ENCODE assay signal across 12 cellular contexts in the genomic region with DNA sequence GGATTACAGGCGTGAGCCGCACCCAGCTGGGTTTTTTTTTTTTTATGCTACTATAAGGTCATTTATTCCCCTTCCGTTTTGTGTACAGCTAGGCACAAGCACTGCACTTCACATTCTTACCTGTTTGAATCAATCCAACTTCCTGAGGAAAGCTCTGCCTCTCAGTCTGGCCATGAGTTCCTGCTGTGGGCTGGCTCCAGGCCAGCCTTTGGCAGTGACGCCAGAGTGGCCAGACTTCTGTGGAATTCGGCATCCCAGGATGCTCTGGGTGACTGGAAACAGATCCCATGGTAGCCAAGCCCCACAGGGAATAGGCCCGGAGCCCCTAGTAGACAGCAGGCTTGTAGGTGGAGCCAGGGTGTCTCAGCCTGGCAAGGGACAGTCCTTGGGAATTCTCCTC. TPM values are rescaled to one million over a fixed set of nuclear protein-coding genes. Genes with fewer than 3 reads are reported as not detected.
A peak's percentile ranks its signal among the peaks of the same experiment; 100 is the strongest.
DNase-seq lines count a peak whose midpoint lies in the region; ATAC-seq, FAIRE-seq and TF ChIP-seq lines count a peak whose summit lies in the region.
"Had no signal": no experiment of that assay in that cellular context is flagged by ENCODE, and none has a peak within 500 bp of the region (broad histone marks: within the 10 kb centered on the region; RNA-seq: fewer than 3 reads in every experiment).

No MANE protein-coding gene starts in this region.

- DNase-seq in NCI-H2171 treated with DMSO at 0.1 percent for 48 hours (lab: John Stamatoyannopoulos, UW) (peak; percentile 1), NCI-H2171 (lab: John Stamatoyannopoulos, UW) (no peak), T47D (ENCODE audit: low read depth in 1 of 2, low spot score in 1 of 2) (peak; percentile 37 to 54), kidney (peak; percentile 83), upper lobe of right lung (peak; percentile 89), immature natural killer cell (no peak)
- no peak for DNase-seq in activated CD4-positive, alpha-beta T cell treated with anti-CD3 and anti-CD28 coated beads, Interleukin-2, amount 50 U/mL, for 48 hours
- DNase-seq: anterior cingulate cortex; NCI-H82; stimulated activated naive CD4-positive, alpha-beta T cell had no signal

- H3K4me3 Mint-ChIP-seq in immature natural killer cell = no peak overlapping the region
- H3K4me3 Mint-ChIP-seq: GM23338 had no signal

- H3K9me3 Mint-ChIP-seq in immature natural killer cell = no peaks in the 10 kb centered on the region
- H3K9me3 Mint-ChIP-seq: GM23338 had no signal

- no peaks in the 10 kb centered on the region for H3K27me3 ChIP-seq in upper lobe of right lung

- H3K4me1 Mint-ChIP-seq in immature natural killer cell = no peaks in the 10 kb centered on the region
- H3K4me1 Mint-ChIP-seq: GM23338 had no signal

- no peak overlapping the region for H3K27ac ChIP-seq in kidney (ENCODE audit: low read depth in 2 of 2, low read length in 2 of 2)
- peak overlapping the region; percentile 21 for H3K27ac ChIP-seq in upper lobe of right lung

- no peak overlapping the region for H3K9ac ChIP-seq in kidney (ENCODE audit: low read length in 2 of 2)

- ATAC-seq in upper lobe of right lung (peak; percentile 86), GM21381 (IDR thresholded peaks at IDR 0.05; ENCODE audit: unreplicated experiment) (no peak)
- ATAC-seq: GM23338 had no signal

- H3K36me3 ChIP-seq in kidney (ENCODE audit: control insufficient read depth in 1 of 2, insufficient read depth in 2 of 2, low read length in 2 of 2) (no peaks in the 10 kb centered on the region), upper lobe of right lung (no peaks in the 10 kb centered on the region)

- intact Hi-C loops in kidney (cut with DNase I) (no loop called here), upper lobe of right lung (cut with DNase I) (no loop called here)

- no peak for FAIRE-seq in kidney (lab: Jason Lieb, UNC)

- H3K36me3 Mint-ChIP-seq in immature natural killer cell = no peaks in the 10 kb centered on the region

- TF ChIP-seq CTCF in kidney (IDR thresholded peaks at IDR 0.05; ENCODE audit: borderline replicate concordance, extremely low read depth, insufficient read depth) (no peak), upper lobe of right lung (IDR thresholded peaks at IDR 0.05) (no peak)

- in situ Hi-C loops in T47D (cut with HindIII; ENCODE audit: low pct_unique_long_range_greater_than_20kb, low sequenced_read_pairs) = no loop called here

- H3K9me3 ChIP-seq in kidney (ENCODE audit: control insufficient read depth in 1 of 2, low read length in 2 of 2) (no peaks in the 10 kb centered on the region), upper lobe of right lung (no peaks in the 10 kb centered on the region)

- H3K27me3 Mint-ChIP-seq in immature natural killer cell (ENCODE audit: low read depth in 3 of 3) = peaks cover 0 to 6% (median 4%) of the 10 kb centered on the region in 3 donors

- no peak overlapping the region for H3K27ac Mint-ChIP-seq in immature natural killer cell
- H3K27ac Mint-ChIP-seq: GM23338 had no signal

- no peak overlapping the region for H3K4me3 ChIP-seq in kidney (ENCODE audit: low read length in 2 of 2)
- no peak overlapping the region for H3K4me3 ChIP-seq in upper lobe of right lung
- H3K4me3 ChIP-seq: GM23338 had no signal

- H3K4me1 ChIP-seq in kidney (ENCODE audit: control insufficient read depth in 1 of 2, insufficient read depth in 1 of 2, low read depth in 1 of 2, low read length in 2 of 2) (peaks cover 0 to 6% of the 10 kb centered on the region in 2 donors), upper lobe of right lung (peaks cover 9% of the 10 kb centered on the region)

RNA-seq across cellular contexts. Expression of a gene that starts 21.5 kb away (rescaled TPM):
- total RNA-seq in kidney (7.6 TPM), upper lobe of right lung (6.9 TPM)
- polyA plus RNA-seq in kidney (ENCODE audit: insufficient read depth, low read depth, low replicate concordance) (2.4 TPM), immature natural killer cell (not detected)

Comparison
In these comparisons a context has a peak if more than half of its experiments do, and no peak if none do; other contexts are left out.
1. DNase-seq: peak in NCI-H2171 treated with DMSO at 0.1 percent for 48 hours (single experiment), T47D (2 of 2), kidney (single experiment) and upper lobe of right lung (single experiment); none in NCI-H2171 (single experiment), activated CD4-positive, alpha-beta T cell treated with anti-CD3 and anti-CD28 coated beads, Interleukin-2, amount 50 U/mL, for 48 hours (0 of 2) and immature natural killer cell (0 of 3).